1 cellular context compared by ENCODE assay signal in the genomic region with DNA sequence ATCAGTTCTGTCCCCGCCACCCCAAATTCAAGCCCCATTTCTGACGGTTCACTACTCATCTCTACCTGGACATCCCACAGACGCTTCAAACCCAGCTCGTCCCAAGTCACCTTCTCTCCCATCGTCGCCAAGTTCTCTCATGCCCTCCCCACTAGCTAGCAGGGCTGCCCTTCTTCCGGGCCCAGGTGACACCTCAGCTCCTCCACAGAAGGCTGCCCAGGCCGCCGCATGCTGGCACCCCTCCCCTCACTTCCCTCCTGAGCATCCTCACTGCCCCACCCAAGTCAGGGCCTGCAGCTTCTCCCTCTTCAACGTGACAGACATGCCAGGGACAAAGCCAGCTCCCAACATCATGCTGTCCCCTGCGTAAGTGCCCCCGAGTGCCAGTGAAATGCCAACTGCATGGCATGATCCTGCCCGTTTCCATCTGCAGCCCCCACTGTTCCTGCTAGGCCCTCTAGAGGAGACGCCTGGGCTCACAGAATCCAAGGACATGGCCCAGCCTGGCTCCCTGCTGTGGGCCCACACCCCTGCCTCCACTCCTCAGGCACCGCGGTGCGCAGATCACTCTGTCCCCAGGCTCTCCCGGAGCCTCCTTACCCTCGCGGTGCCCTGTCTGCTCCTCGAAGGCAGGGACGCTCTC.
TF ChIP-seq lines count a peak whose summit lies in the region.

No MANE protein-coding gene starts in this region.

TF ChIP-seq in HepG2, 621 proteins besides CTCF, POLR2A, EP300 and RAD21:
- TF ChIP-seq, protein P1, sequence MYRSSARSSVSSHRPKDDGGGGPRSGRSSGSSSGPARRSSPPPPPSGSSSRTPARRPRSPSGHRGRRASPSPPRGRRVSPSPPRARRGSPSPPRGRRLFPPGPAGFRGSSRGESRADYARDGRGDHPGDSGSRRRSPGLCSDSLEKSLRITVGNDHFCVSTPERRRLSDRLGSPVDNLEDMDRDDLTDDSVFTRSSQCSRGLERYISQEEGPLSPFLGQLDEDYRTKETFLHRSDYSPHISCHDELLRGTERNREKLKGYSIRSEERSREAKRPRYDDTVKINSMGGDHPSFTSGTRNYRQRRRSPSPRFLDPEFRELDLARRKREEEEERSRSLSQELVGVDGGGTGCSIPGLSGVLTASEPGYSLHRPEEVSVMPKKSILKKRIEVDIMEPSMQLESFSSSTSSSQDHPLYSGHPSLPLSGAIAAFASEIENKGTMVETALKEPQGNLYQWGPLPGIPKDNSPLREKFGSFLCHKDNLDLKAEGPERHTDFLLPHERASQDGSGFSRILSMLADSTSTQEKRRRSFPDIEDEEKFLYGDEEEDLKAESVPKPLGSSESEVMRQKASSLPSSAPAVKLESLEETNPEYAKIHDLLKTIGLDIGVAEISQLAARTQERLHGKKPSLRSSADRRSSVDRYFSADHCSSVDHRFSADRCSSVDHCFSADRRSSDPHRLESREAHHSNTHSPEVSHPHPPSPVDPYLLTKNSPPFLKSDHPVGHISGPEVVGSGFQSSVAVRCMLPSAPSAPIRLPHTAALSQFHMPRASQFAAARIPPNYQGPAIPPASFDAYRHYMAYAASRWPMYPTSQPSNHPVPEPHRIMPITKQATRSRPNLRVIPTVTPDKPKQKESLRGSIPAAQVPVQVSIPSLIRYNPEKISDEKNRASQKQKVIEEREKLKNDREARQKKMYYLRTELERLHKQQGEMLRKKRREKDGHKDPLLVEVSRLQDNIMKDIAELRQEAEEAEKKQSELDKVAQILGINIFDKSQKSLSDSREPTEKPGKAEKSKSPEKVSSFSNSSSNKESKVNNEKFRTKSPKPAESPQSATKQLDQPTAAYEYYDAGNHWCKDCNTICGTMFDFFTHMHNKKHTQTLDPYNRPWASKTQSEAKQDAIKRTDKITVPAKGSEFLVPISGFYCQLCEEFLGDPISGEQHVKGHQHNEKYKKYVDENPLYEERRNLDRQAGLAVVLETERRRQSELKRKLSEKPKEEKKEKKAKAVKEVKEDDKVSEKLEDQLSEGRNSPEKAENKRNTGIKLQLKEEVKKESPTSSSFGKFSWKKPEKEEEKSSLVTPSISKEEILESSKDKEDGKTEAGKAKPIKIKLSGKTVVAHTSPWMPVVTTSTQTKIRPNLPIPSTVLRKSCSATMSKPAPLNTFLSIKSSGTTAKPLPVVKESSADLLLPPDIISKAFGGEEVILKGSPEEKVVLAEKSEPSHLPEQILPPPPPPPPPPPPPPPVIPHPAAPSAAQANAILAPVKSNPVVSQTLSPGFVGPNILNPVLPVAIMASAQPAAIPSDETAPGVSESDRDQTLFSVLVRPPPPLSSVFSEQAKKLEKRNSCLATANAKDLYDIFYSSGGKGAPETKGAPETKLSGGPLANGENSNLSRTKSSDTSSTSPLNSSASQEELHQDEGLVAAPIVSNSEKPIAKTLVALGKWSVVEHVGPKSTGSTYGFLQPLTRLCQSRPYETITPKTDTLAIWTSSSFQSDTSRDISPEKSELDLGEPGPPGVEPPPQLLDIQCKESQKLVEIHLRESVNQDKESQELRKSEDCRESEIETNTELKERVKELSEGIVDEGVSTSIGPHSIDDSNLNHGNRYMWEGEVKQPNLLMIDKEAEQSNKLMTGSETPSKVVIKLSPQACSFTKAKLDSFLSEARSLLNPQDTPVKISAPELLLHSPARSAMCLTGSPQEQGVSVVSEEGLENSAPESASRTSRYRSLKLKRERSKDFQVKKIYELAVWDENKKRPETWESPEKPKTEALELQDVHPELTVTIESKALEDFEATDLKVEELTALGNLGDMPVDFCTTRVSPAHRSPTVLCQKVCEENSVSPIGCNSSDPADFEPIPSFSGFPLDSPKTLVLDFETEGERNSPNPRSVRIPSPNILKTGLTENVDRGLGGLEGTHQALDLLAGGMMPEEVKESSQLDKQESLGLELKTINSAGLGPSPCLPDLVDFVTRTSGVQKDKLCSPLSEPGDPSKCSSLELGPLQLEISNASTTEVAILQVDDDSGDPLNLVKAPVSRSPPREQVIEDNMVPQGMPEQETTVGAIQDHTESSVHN (CRISPR knock-in tag; IDR thresholded peaks at IDR 0.05): no peak
- TF ChIP-seq SETDB1 (CRISPR knock-in tag; IDR thresholded peaks at IDR 0.05; ENCODE audit: borderline replicate concordance) (no peak), ZNF263 (CRISPR knock-in tag; IDR thresholded peaks at IDR 0.05) (no peak), ZXDC (CRISPR knock-in tag; IDR thresholded peaks at IDR 0.05) (no peak), HIVEP1 (CRISPR knock-in tag; IDR thresholded peaks at IDR 0.05) (no peak), HNRNPL (IDR thresholded peaks at IDR 0.05; ENCODE audit: low read depth, low read length) (peak; percentile 82)
